32 cellular contexts compared by ENCODE assay signal in genomic region chr4:149956678-149957077, GRCh38.
"Had no signal": no experiment of that assay in that cellular context is flagged by ENCODE, and none has a peak within 500 bp of the region (broad histone marks: within the 10 kb centered on the region; RNA-seq: fewer than 3 reads in every experiment).

No MANE protein-coding gene starts in this region.

- FAIRE-seq: bronchial epithelial cell, TTC549 had no signal

- H3K9me3 ChIP-seq: adrenal gland, ascending aorta, colonic mucosa had no signal

- H3K36me3 ChIP-seq: adrenal gland, ascending aorta, cardiac muscle cell, colonic mucosa had no signal

- H3K27me3 ChIP-seq: adrenal gland, ascending aorta, cardiac muscle cell, colonic mucosa had no signal

- ATAC-seq: activated CD4-positive, alpha-beta T cell treated with anti-CD3 and anti-CD28 coated beads for 36 hours; activated CD4-positive, CD25-positive, alpha-beta regulatory T cell treated with anti-CD3 and anti-CD28 coated beads, Interleukin-2, amount 50 U/mL, for 24 hours; activated CD8-positive, alpha-beta memory T cell treated with anti-CD3 and anti-CD28 coated beads, Interleukin-2, amount 10 ng/mL, durations not matched to agents 7 days and 5 days; activated CD8-positive, alpha-beta T cell treated with anti-CD3 and anti-CD28 coated beads, Interleukin-2, amount 10 ng/mL, durations not matched to agents 7 days and 5 days; WTC11 had no signal

- DNase-seq: activated CD4-positive, alpha-beta memory T cell treated with anti-CD3 and anti-CD28 coated beads, Interleukin-2, amount 10 ng/mL, durations not matched to agents 7 days and 5 days; activated CD4-positive, alpha-beta T cell treated with anti-CD3 and anti-CD28 coated beads for 1 hour; activated CD4-positive, alpha-beta T cell treated with anti-CD3 and anti-CD28 coated beads for 36 hours; activated CD4-positive, alpha-beta T cell treated with anti-CD3 and anti-CD28 coated beads for 48 hours; activated CD4-positive, alpha-beta T cell treated with anti-CD3 and anti-CD28 coated beads, Interleukin-2, amount 10 ng/mL, durations not matched to agents 7 days and 5 days; activated CD4-positive, alpha-beta T cell treated with anti-CD3 and anti-CD28 coated beads, Interleukin-2, amount 50 U/mL, for 48 hours; activated CD4-positive, CD25-positive, alpha-beta regulatory T cell; activated CD8-positive, alpha-beta memory T cell treated with anti-CD3 and anti-CD28 coated beads for 24 hours; activated CD8-positive, alpha-beta memory T cell treated with anti-CD3 and anti-CD28 coated beads, Interleukin-2, amount 10 ng/mL, durations not matched to agents 7 days and 5 days; activated CD8-positive, alpha-beta memory T cell treated with anti-CD3 and anti-CD28 coated beads, Interleukin-2, amount 50 U/mL, for 48 hours; activated CD8-positive, alpha-beta T cell treated with anti-CD3 and anti-CD28 coated beads, Interleukin-2, amount 10 ng/mL, durations not matched to agents 7 days and 5 days; activated effector memory CD4-positive, alpha-beta T cell treated with Interleukin-2 at 50 U/mL for 16 hours; activated gamma-delta T cell; activated naive CD4-positive, alpha-beta T cell treated with anti-CD3 and anti-CD28 coated beads, Interleukin-2, amount 10 ng/mL, durations not matched to agents 7 days and 5 days; activated naive CD4-positive, alpha-beta T cell treated with Interleukin-2 at 50 U/mL for 16 hours; activated naive CD8-positive, alpha-beta T cell treated with anti-CD3 and anti-CD28 coated beads for 36 hours; activated T-cell treated with anti-CD3 and anti-CD28 coated beads, Interleukin-2, amount 50 U/mL, for 24 hours; activated T-cell treated with anti-CD3 and anti-CD28 coated beads, Interleukin-2, amount 50 U/mL, for 48 hours; adrenal gland; amniotic stem cell; caudate nucleus; cerebellar nuclear complex; colonic mucosa; T-helper 2 cell; T-helper 9 cell had no signal

- H3K27ac ChIP-seq: adrenal gland, ascending aorta, cardiac muscle cell, colonic mucosa, VCaP had no signal

- H3K4me3 ChIP-seq: adrenal gland, ascending aorta, cardiac muscle cell, colonic mucosa had no signal
